Comparison of ENCODE assay signal across 34 cellular contexts in genomic region chr1:167182571-167183320, GRCh38. TPM values are rescaled to one million over a fixed set of nuclear protein-coding genes. Genes with fewer than 3 reads are reported as not detected.
A peak's percentile ranks its signal among the peaks of the same experiment; 100 is the strongest.
DNase-seq lines count a peak whose midpoint lies in the region; ATAC-seq, FAIRE-seq and TF ChIP-seq lines count a peak whose summit lies in the region.
"Had no signal": no experiment of that assay in that cellular context is flagged by ENCODE, and none has a peak within 500 bp of the region (broad histone marks: within the 10 kb centered on the region; RNA-seq: fewer than 3 reads in every experiment).

No MANE protein-coding gene starts in this region.

- TF ChIP-seq CTCF in D721Med (IDR thresholded peaks at IDR 0.05; ENCODE audit: insufficient read depth, missing control alignments): no peak
- no peak for TF ChIP-seq CTCF in endothelial cell (IDR thresholded peaks at IDR 0.05; ENCODE audit: unreplicated experiment)

- H2AFZ ChIP-seq in trophoblast cell (ENCODE audit: insufficient read depth, low read length, poor library complexity): no peak overlapping the region

- no peak overlapping the region for H3K4me3 Mint-ChIP-seq in endothelial cell (ENCODE audit: unreplicated experiment)
- H3K4me3 Mint-ChIP-seq: B cell; CD14-positive monocyte; CD4-positive, alpha-beta memory T cell; CD4-positive, alpha-beta T cell; CD4-positive, CD25-positive, alpha-beta regulatory T cell; CD8-positive, alpha-beta memory T cell; CD8-positive, alpha-beta T cell had no signal

- no peak overlapping the region for H2BK5ac ChIP-seq in trophoblast cell (ENCODE audit: low read depth, low read length, poor library complexity)

- FAIRE-seq in D721Med (lab: Jason Lieb, UNC): peak; percentile 38
- FAIRE-seq: A204.1, A549 had no signal

- peaks cover 2% of the 10 kb centered on the region for H3K27me3 Mint-ChIP-seq in endothelial cell (ENCODE audit: unreplicated experiment)
- H3K27me3 Mint-ChIP-seq: B cell; CD4-positive, alpha-beta T cell had no signal

- H4K8ac ChIP-seq in trophoblast cell (ENCODE audit: low read depth, low read length): no peak overlapping the region

- no peak overlapping the region for H3K18ac ChIP-seq in trophoblast cell (ENCODE audit: low read length)

- no peak overlapping the region for H4K91ac ChIP-seq in trophoblast cell (ENCODE audit: low read depth, low read length)

- no peak overlapping the region for H3K27ac ChIP-seq in trophoblast cell (ENCODE audit: low read depth, low read length)
- H3K27ac ChIP-seq: 22Rv1; A549; BLaER1; BLaER1 treated with 17β-estradiol and CSF1 and Interleukin-3, amounts not matched to agents 10 nM and 100 nM; C4-2B had no signal

- no peaks in the 10 kb centered on the region for H3K79me2 ChIP-seq in trophoblast cell (ENCODE audit: control insufficient read depth, insufficient read depth, low read length, poor library complexity)

- no peak overlapping the region for H3K23ac ChIP-seq in trophoblast cell (ENCODE audit: low read length)

- no peak overlapping the region for H3K27ac Mint-ChIP-seq in endothelial cell (ENCODE audit: unreplicated experiment)
- H3K27ac Mint-ChIP-seq: B cell; CD14-positive monocyte; CD4-positive, alpha-beta T cell; CD8-positive, alpha-beta memory T cell; CD8-positive, alpha-beta T cell had no signal

- no peaks in the 10 kb centered on the region for H3K36me3 ChIP-seq in trophoblast cell (ENCODE audit: control insufficient read depth in 1 of 2, insufficient read depth in 2 of 2, low read length in 2 of 2)
- H3K36me3 ChIP-seq: BE2C; BLaER1; BLaER1 treated with 17β-estradiol and CSF1 and Interleukin-3, amounts not matched to agents 10 nM and 100 nM had no signal

- no peak overlapping the region for H3K4ac ChIP-seq in trophoblast cell (ENCODE audit: low read depth, low read length)

- no peak overlapping the region for H3K14ac ChIP-seq in trophoblast cell (ENCODE audit: low read length)

- H3K36me3 Mint-ChIP-seq in endothelial cell (ENCODE audit: low read depth, unreplicated experiment): no peaks in the 10 kb centered on the region
- H3K36me3 Mint-ChIP-seq: CD14-positive monocyte; CD4-positive, alpha-beta memory T cell; CD4-positive, CD25-positive, alpha-beta regulatory T cell; CD8-positive, alpha-beta memory T cell; CD8-positive, alpha-beta T cell had no signal

- no peak overlapping the region for H2AK5ac ChIP-seq in trophoblast cell (ENCODE audit: low read length)

- H4K12ac ChIP-seq in trophoblast cell (ENCODE audit: low read depth, low read length): no peak overlapping the region

- no peaks in the 10 kb centered on the region for H3K4me1 ChIP-seq in trophoblast cell (ENCODE audit: control insufficient read depth in 1 of 2, insufficient read depth in 2 of 2, low read length in 2 of 2)
- H3K4me1 ChIP-seq: A549, Caco-2 had no signal

- no peak for DNase-seq in D721Med (ENCODE audit: insufficient read length, low spot score)
- peak; percentile 13 for DNase-seq in RPMI7951 (ENCODE audit: low read depth)
- peak; percentile 60 to 83 for DNase-seq in trophoblast cell
- DNase-seq in activated CD4-positive, alpha-beta T cell treated with anti-CD3 and anti-CD28 coated beads, Interleukin-2, amount 50 U/mL, for 4 hours: no peak
- DNase-seq in endothelial cell (ENCODE audit: low spot score): no peak
- DNase-seq: 8988T; ACHN; AML-193; BE2C; C1 segment of cervical spinal cord; Caco-2; Calu3; CD4-positive, alpha-beta memory T cell; CD4-positive, alpha-beta T cell; CD4-positive, CD25-positive, alpha-beta regulatory T cell; CD8-positive, alpha-beta memory T cell; CD8-positive, alpha-beta T cell; COR-L47; DMS 273 treated with DMSO at 0.1 percent for 48 hours; DMS153; DMS53; DMS79; DMS79 treated with DMSO at 0.1 percent for 48 hours; DND-41; EL had no signal

- H3K79me1 ChIP-seq in trophoblast cell (ENCODE audit: low read length): no peaks in the 10 kb centered on the region

- H3K4me1 Mint-ChIP-seq in endothelial cell (ENCODE audit: unreplicated experiment): no peaks in the 10 kb centered on the region
- H3K4me1 Mint-ChIP-seq: B cell, CD14-positive monocyte had no signal

- no peak overlapping the region for H2BK12ac ChIP-seq in trophoblast cell (ENCODE audit: low read length)

- no peaks in the 10 kb centered on the region for H3K9me3 ChIP-seq in trophoblast cell (ENCODE audit: insufficient read depth, low read depth, low read length)
- H3K9me3 ChIP-seq: A549; BE2C; BLaER1; BLaER1 treated with 17β-estradiol and CSF1 and Interleukin-3, amounts not matched to agents 10 nM and 100 nM; Caco-2 had no signal

- ATAC-seq in GM19455 (IDR thresholded peaks at IDR 0.05; ENCODE audit: unreplicated experiment): no peak
- ATAC-seq: A549; CD8-positive, alpha-beta T cell had no signal

- no peak overlapping the region for H2BK120ac ChIP-seq in trophoblast cell (ENCODE audit: insufficient read depth, low read length, poor library complexity)

- H3K4me2 ChIP-seq in trophoblast cell (ENCODE audit: low read length): no peak overlapping the region
- H3K4me2 ChIP-seq: A549; BLaER1; BLaER1 treated with 17β-estradiol and CSF1 and Interleukin-3, amounts not matched to agents 10 nM and 100 nM had no signal

- H3K4me3 ChIP-seq in trophoblast cell (ENCODE audit: low read depth, low read length): no peak overlapping the region
- H3K4me3 ChIP-seq: A549; BLaER1; BLaER1 treated with 17β-estradiol and CSF1 and Interleukin-3, amounts not matched to agents 10 nM and 100 nM had no signal

- no peaks in the 10 kb centered on the region for H3K9me3 Mint-ChIP-seq in endothelial cell (ENCODE audit: unreplicated experiment)
- H3K9me3 Mint-ChIP-seq: CD4-positive, alpha-beta T cell; CD8-positive, alpha-beta memory T cell; CD8-positive, alpha-beta T cell had no signal

- H3K9ac ChIP-seq in trophoblast cell (ENCODE audit: low read length): no peak overlapping the region
- H3K9ac ChIP-seq: BLaER1; BLaER1 treated with 17β-estradiol and CSF1 and Interleukin-3, amounts not matched to agents 10 nM and 100 nM had no signal

- H3K27me3 ChIP-seq in trophoblast cell (ENCODE audit: insufficient read depth, low read length): no peaks in the 10 kb centered on the region
- H3K27me3 ChIP-seq: BE2C; BLaER1; BLaER1 treated with 17β-estradiol and CSF1 and Interleukin-3, amounts not matched to agents 10 nM and 100 nM had no signal

RNA-seq across cellular contexts. Expression of gene POU2F1, which starts 37.9 kb away (rescaled TPM):
- 6.1 and 8.4 TPM in 2 replicates for total RNA-seq in RPMI7951 (2014; rRNA removed; shearing (Covaris generic))
- 28.6 and 29.4 TPM in 2 replicates for polyA plus RNA-seq in trophoblast cell (2013)
- 24.5 TPM for total RNA-seq in endothelial cell (ENCODE audit: unreplicated experiment)

Comparison
In these comparisons a context has a peak if more than half of its experiments do, and no peak if none do; other contexts are left out.
1. DNase-seq: peak in RPMI7951 (single experiment) and trophoblast cell (2 of 2); none in D721Med (single experiment), activated CD4-positive, alpha-beta T cell treated with anti-CD3 and anti-CD28 coated beads, Interleukin-2, amount 50 U/mL, for 4 hours (0 of 2) and endothelial cell (single experiment).